14 cellular contexts compared by ENCODE assay signal in genomic region chr2:109638807-109639206, GRCh38. TPM values are rescaled to one million over a fixed set of nuclear protein-coding genes. Genes with fewer than 3 reads are reported as not detected.
DNase-seq lines count a peak whose midpoint lies in the region; ATAC-seq and TF ChIP-seq lines count a peak whose summit lies in the region.
"Had no signal": no experiment of that assay in that cellular context is flagged by ENCODE, and none has a peak within 500 bp of the region (broad histone marks: within the 10 kb centered on the region; RNA-seq: fewer than 3 reads in every experiment).

No MANE protein-coding gene starts in this region.

- peak; percentile 28 for DNase-seq in MCF 10A (ENCODE audit: unreplicated experiment)
- DNase-seq in breast epithelium (ENCODE audit: low spot score in 2 of 2), result no peak
- peak; percentile 82 for DNase-seq in NCI-H1694 treated with DMSO at 0.1 percent for 48 hours (lab: John Stamatoyannopoulos, UW)
- peak in 3 of 4 donors; percentile 16 to 45 (median 34) for DNase-seq in body of pancreas
- peak; percentile 9 for DNase-seq in superior temporal gyrus (ENCODE audit: extremely low spot score)
- DNase-seq in colonic mucosa, result no peak
- no peak for DNase-seq in activated naive CD4-positive, alpha-beta T cell treated with anti-CD3 and anti-CD28 coated beads, Interleukin-2, amount 50 U/mL, for 16 hours
- no peak for DNase-seq in upper lobe of left lung
- DNase-seq: ACHN; central memory CD4-positive, alpha-beta T cell; immature natural killer cell; stimulated activated CD4-positive, alpha-beta T cell treated with anti-CD3 and anti-CD28 coated beads, Interleukin-4, amount 100 ng/mL, for 24 hours; stimulated activated naive CD4-positive, alpha-beta T cell had no signal

- H3K4me1 ChIP-seq in breast epithelium, result peaks cover 0 to 6% of the 10 kb centered on the region in 2 donors
- H3K4me1 ChIP-seq in body of pancreas, result peaks cover 8% of the 10 kb centered on the region
- no peaks in the 10 kb centered on the region for H3K4me1 ChIP-seq in colonic mucosa
- H3K4me1 ChIP-seq in upper lobe of left lung, result peaks cover 0 to 15% (median 13%) of the 10 kb centered on the region in 4 donors

- BruUV-seq in MCF 10A (replicated peaks; lab: Mats Ljungman, UMichigan), result no TSS peak

- no peak for ATAC-seq in body of pancreas
- no peak for ATAC-seq in upper lobe of left lung (ENCODE audit: low FRiP score in 2 of 2)

- no peak for TF ChIP-seq EP300 in upper lobe of left lung (IDR thresholded peaks at IDR 0.05)

- no peaks in the 10 kb centered on the region for H3K36me3 Mint-ChIP-seq in MCF 10A (ENCODE audit: insufficient read depth, unreplicated experiment)
- H3K36me3 Mint-ChIP-seq: immature natural killer cell had no signal

- H3K9me3 ChIP-seq in breast epithelium (no peaks in the 10 kb centered on the region), body of pancreas (no peaks in the 10 kb centered on the region), colonic mucosa (no peaks in the 10 kb centered on the region), upper lobe of left lung (no peaks in the 10 kb centered on the region)

- TF ChIP-seq CTCF in MCF 10A (IDR thresholded peaks at IDR 0.05; ENCODE audit: unreplicated experiment) (no peak), breast epithelium (IDR thresholded peaks at IDR 0.05) (no peak), body of pancreas (IDR thresholded peaks at IDR 0.05) (no peak), colonic mucosa (IDR thresholded peaks at IDR 0.05) (no peak), upper lobe of left lung (IDR thresholded peaks at IDR 0.05) (no peak)

- no peaks in the 10 kb centered on the region for H3K27me3 Mint-ChIP-seq in MCF 10A (ENCODE audit: insufficient read depth, unreplicated experiment)

- H3K27me3 ChIP-seq in breast epithelium, result no peaks in the 10 kb centered on the region
- no peaks in the 10 kb centered on the region for H3K27me3 ChIP-seq in body of pancreas
- no peaks in the 10 kb centered on the region for H3K27me3 ChIP-seq in colonic mucosa
- H3K27me3 ChIP-seq in upper lobe of left lung, result no peaks in the 10 kb centered on the region

- no peak overlapping the region for H3K27ac Mint-ChIP-seq in MCF 10A (ENCODE audit: low read depth, unreplicated experiment)
- H3K27ac Mint-ChIP-seq: activated T-helper 1 cell treated with anti-CD3 and anti-CD28 coated beads, Interleukin-12 subunit alpha, Interleukin-12 subunit beta, Interleukin-2, Interleukin-4 antibody, amounts not matched to agents 30 ng/mL and 10 ng/mL and 1 ng/mL, durations not matched to agents 14 hours and 24 hours and 36 hours; immature natural killer cell had no signal

- no peak overlapping the region for H3K9ac ChIP-seq in colonic mucosa (ENCODE audit: low read depth in 2 of 2, low read length in 2 of 2)

- no peak overlapping the region for H3K4me3 Mint-ChIP-seq in MCF 10A (ENCODE audit: unreplicated experiment)
- H3K4me3 Mint-ChIP-seq: activated T-helper 1 cell treated with anti-CD3 and anti-CD28 coated beads, Interleukin-12 subunit alpha, Interleukin-12 subunit beta, Interleukin-2, Interleukin-4 antibody, amounts not matched to agents 30 ng/mL and 10 ng/mL and 1 ng/mL, durations not matched to agents 14 hours and 24 hours and 36 hours; immature natural killer cell had no signal

- H3K4me3 ChIP-seq in breast epithelium, result no peak overlapping the region
- H3K4me3 ChIP-seq in body of pancreas, result no peak overlapping the region
- H3K4me3 ChIP-seq in colonic mucosa, result no peak overlapping the region
- H3K4me3 ChIP-seq in upper lobe of left lung, result no peak overlapping the region

- WGBS in body of pancreas, 2 donors, result 27 to 48% methylated on average over 3 of the region's 3 CpGs
- 68 to 80% methylated on average over 3 of the region's 3 CpGs for WGBS in upper lobe of left lung, 2 donors

- H3K9me3 Mint-ChIP-seq in MCF 10A (ENCODE audit: unreplicated experiment), result no peaks in the 10 kb centered on the region
- H3K9me3 Mint-ChIP-seq: activated T-helper 1 cell treated with anti-CD3 and anti-CD28 coated beads, Interleukin-12 subunit alpha, Interleukin-12 subunit beta, Interleukin-2, Interleukin-4 antibody, amounts not matched to agents 30 ng/mL and 10 ng/mL and 1 ng/mL, durations not matched to agents 14 hours and 24 hours and 36 hours; immature natural killer cell had no signal

- H3K36me3 ChIP-seq in breast epithelium (no peaks in the 10 kb centered on the region), body of pancreas (replicated peaks in 1 of 2; ENCODE audit: insufficient read depth in 1 of 2, low read depth in 2 of 2) (no peaks in the 10 kb centered on the region), colonic mucosa (no peaks in the 10 kb centered on the region), upper lobe of left lung (no peaks in the 10 kb centered on the region)

- H3K27ac ChIP-seq in breast epithelium, result no peak overlapping the region
- no peak overlapping the region for H3K27ac ChIP-seq in body of pancreas
- H3K27ac ChIP-seq in colonic mucosa, result no peak overlapping the region
- H3K27ac ChIP-seq in upper lobe of left lung, result no peak overlapping the region

- TF ChIP-seq POLR2A in breast epithelium (IDR thresholded peaks at IDR 0.05) (no peak), body of pancreas (IDR thresholded peaks at IDR 0.05) (no peak), upper lobe of left lung (IDR thresholded peaks at IDR 0.05) (no peak)

- CTCF ChIA-PET in MCF 10A (lab: Yijun Ruan, JAX), result no interaction called here

- POLR2A ChIA-PET in MCF 10A (lab: Yijun Ruan, JAX), result no interaction called here

- intact Hi-C loops in MCF 10A (cut with micrococcal nuclease) (no loop called here), breast epithelium (cut with DNase I; ENCODE audit: low total_unique reads) (no loop called here), body of pancreas (cut with DNase I) (no loop called here), colonic mucosa (cut with DNase I) (no loop called here)

- peaks cover 12% of the 10 kb centered on the region for H3K4me1 Mint-ChIP-seq in MCF 10A (ENCODE audit: insufficient read depth, unreplicated experiment)
- H3K4me1 Mint-ChIP-seq: immature natural killer cell had no signal

RNA-seq across cellular contexts. Expression of gene SOWAHC, which starts 24.6 kb away (rescaled TPM):
- total RNA-seq in MCF 10A (2022) (25.6 and 35.3 TPM in 2 replicates), breast epithelium (10 to 100 TPM in 2 of 3 donors, 1 to 10 TPM in 1; 9.1 to 18.4 (median 14.7) TPM), body of pancreas (10 to 100 TPM in 1 of 2 donors, 1 to 10 TPM in 1; 8.8 to 11.2 TPM), colonic mucosa (10 to 100 TPM; 22.1 to 35.7 TPM), upper lobe of left lung (10 to 100 TPM; 17.8 to 30.7 (median 24.7) TPM)

RNA-seq across cellular contexts. Expression of gene SEPTIN10, which starts 25.0 kb away (rescaled TPM):
- total RNA-seq in MCF 10A (2022) (78.9 and 105 TPM in 2 replicates), breast epithelium (100 to 1,000 TPM in 2 of 3 donors, 10 to 100 TPM in 1; 93.5 to 116 (median 100) TPM), body of pancreas (10 to 100 TPM; 44.9 to 46.5 TPM), colonic mucosa (10 to 100 TPM; 41.5 to 69.8 TPM), upper lobe of left lung (100 to 1,000 TPM in 1 of 6 donors, 10 to 100 TPM in 5; 60.8 to 135 (median 88.5) TPM)

Comparison
In these comparisons a context has a peak if more than half of its experiments do, and no peak if none do; other contexts are left out.
1. DNase-seq: peak in MCF 10A (single experiment), NCI-H1694 treated with DMSO at 0.1 percent for 48 hours (single experiment), body of pancreas (3 of 4) and superior temporal gyrus (single experiment); none in breast epithelium (0 of 2), colonic mucosa (single experiment), activated naive CD4-positive, alpha-beta T cell treated with anti-CD3 and anti-CD28 coated beads, Interleukin-2, amount 50 U/mL, for 16 hours (single experiment) and upper lobe of left lung (0 of 2).